ENCODE assay signal across 10 cellular contexts in the genomic region with DNA sequence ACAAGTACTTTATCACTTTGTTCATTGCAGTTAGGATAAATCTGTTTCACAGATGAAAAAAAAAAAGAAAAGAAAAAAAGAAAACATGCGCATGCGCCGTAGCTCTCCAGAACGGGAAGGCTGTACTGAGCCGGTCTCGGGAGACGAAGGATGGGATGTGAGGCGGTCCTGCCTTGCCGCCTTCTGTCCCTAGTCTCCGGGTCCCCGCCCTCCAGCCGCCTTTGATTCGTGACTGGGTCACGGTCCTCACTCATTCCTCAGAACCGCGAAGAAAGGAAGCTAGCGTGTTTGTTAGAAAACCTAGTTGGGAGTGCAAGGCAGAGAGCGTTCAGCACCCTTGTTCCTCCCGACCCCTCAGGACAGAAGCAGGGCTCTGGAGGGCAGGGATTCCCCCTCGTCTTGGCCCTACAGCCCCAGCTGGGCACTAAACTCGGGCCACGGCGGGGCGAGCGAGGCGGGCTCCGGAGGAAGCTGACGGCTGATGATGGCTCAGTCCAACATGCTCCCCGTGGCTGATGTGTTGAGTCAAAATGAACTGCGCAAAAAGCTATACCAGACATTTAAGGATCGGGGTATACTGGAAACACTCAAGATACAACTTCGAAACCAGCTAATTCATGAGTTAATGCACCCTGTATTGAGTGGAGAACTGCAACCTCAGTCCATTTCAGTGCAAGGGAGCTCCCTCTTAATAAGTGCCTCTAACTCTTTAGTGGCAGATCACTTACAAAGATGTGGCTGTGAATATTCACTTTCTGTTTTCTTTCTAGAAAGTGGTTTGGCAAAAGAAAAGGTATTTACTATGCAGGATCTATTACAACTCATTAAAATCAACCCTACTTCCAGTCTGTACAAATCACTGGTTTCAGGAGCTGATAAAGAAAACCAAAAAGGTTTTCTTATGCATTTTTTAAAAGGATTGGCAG. TPM values are rescaled to one million over a fixed set of nuclear protein-coding genes. Genes with fewer than 3 reads are reported as not detected.
DNase-seq lines count a peak whose midpoint lies in the region; ATAC-seq, FAIRE-seq and TF ChIP-seq lines count a peak whose summit lies in the region.
"Had no signal": no experiment of that assay in that cellular context is flagged by ENCODE, and none has a peak within 500 bp of the region (broad histone marks: within the 10 kb centered on the region; RNA-seq: fewer than 3 reads in every experiment).

No MANE protein-coding gene starts in this region.

- in situ Hi-C loops in transverse colon (cut with MboI; ENCODE audit: low pct_ligation_motif_present in 1 of 4, low pct_unique_long_range_greater_than_20kb in 1 of 4, low sequenced_read_pairs in 3 of 4), result no loop called here

- no peaks in the 10 kb centered on the region for H3K36me3 ChIP-seq in CD4-positive, alpha-beta memory T cell (ENCODE audit: insufficient read depth, low read length)
- peaks cover 0 to 9% (median 3%) of the 10 kb centered on the region in 4 donors for H3K36me3 ChIP-seq in transverse colon

- no peaks in the 10 kb centered on the region for H3K9me3 Mint-ChIP-seq in CD4-positive, alpha-beta memory T cell
- H3K9me3 Mint-ChIP-seq in naive B cell, result no peaks in the 10 kb centered on the region
- H3K9me3 Mint-ChIP-seq in nephron progenitor cell, result no peaks in the 10 kb centered on the region

- peak; percentile 38 to 43 for ATAC-seq in naive B cell (ENCODE audit: low read depth in 2 of 2)
- no peak for ATAC-seq in HG02870 (IDR thresholded peaks at IDR 0.05; ENCODE audit: unreplicated experiment)

- peaks cover under 1% of the 10 kb centered on the region for H3K4me1 ChIP-seq in CD4-positive, alpha-beta memory T cell (ENCODE audit: insufficient read depth, low read length)
- peaks cover 0 to 7% (median 4%) of the 10 kb centered on the region in 4 donors for H3K4me1 ChIP-seq in transverse colon

- no peaks in the 10 kb centered on the region for H3K27me3 Mint-ChIP-seq in CD4-positive, alpha-beta memory T cell
- H3K27me3 Mint-ChIP-seq in naive B cell (no peaks in the 10 kb centered on the region), nephron progenitor cell (ENCODE audit: low read depth, poor library complexity) (no peaks in the 10 kb centered on the region)

- no peak for TF ChIP-seq EP300 in transverse colon (IDR thresholded peaks at IDR 0.05; ENCODE audit: low read depth)

- H3K4me3 Mint-ChIP-seq in CD4-positive, alpha-beta memory T cell, result peak overlapping the region; percentile 69 to 90 (median 86)
- H3K4me3 Mint-ChIP-seq in naive B cell (peak overlapping the region; percentile 16 to 93 (median 83)), nephron progenitor cell (no peak overlapping the region)

- TF ChIP-seq CTCF in transverse colon (IDR thresholded peaks at IDR 0.05), result no peak
- TF ChIP-seq CTCF in nephron progenitor cell (IDR thresholded peaks at IDR 0.05), result no peak

- CTCF ChIA-PET in CD4-positive, alpha-beta memory T cell (lab: Charles Lee; ENCODE audit: partially characterized antibody), result interaction anchor here (1.9 kb wide), 1 partner anchor 9 kb away, joined by 4 read pairs; no protein-coding TSS in a partner anchor

- peak overlapping the region in 5 of 7 donors; percentile 17 to 61 (median 55) for H3K27ac Mint-ChIP-seq in CD4-positive, alpha-beta memory T cell
- peak overlapping the region in 1 of 6 donors; percentile 86 for H3K27ac Mint-ChIP-seq in naive B cell
- no peak overlapping the region for H3K27ac Mint-ChIP-seq in nephron progenitor cell

- peaks cover 14 to 33% of the 10 kb centered on the region in 2 donors for H3K36me3 Mint-ChIP-seq in CD4-positive, alpha-beta memory T cell
- H3K36me3 Mint-ChIP-seq in naive B cell, result peaks cover 26 to 28% of the 10 kb centered on the region in 2 donors
- H3K36me3 Mint-ChIP-seq in nephron progenitor cell (ENCODE audit: low read depth), result peaks cover 56% of the 10 kb centered on the region

- no peak for TF ChIP-seq POLR2A in transverse colon (IDR thresholded peaks at IDR 0.05)

- intact Hi-C loops in CD4-positive, alpha-beta memory T cell (cut with micrococcal nuclease), result no loop called here
- intact Hi-C loops in transverse colon (cut with DNase I; ENCODE audit: low total_unique reads), result no loop called here

- POLR2A ChIA-PET in CD4-positive, alpha-beta memory T cell (lab: Charles Lee; ENCODE audit: partially characterized antibody), result interaction anchor here (0.5 to 1.4 kb wide), 3 partner anchors 10 to 40 kb away, joined by 3 to 5 read pairs (median 4); a partner anchor contains a TSS

- peaks cover 0 to 3% (median 0%) of the 10 kb centered on the region in 4 donors for H3K4me1 Mint-ChIP-seq in CD4-positive, alpha-beta memory T cell
- H3K4me1 Mint-ChIP-seq in naive B cell (peaks cover 0 to 2% (median 1%) of the 10 kb centered on the region in 3 donors), nephron progenitor cell (no peaks in the 10 kb centered on the region)

- DNase-seq in CD4-positive, alpha-beta memory T cell, result peak in 3 of 5 donors; percentile 6 to 17 (median 8)
- no peak for DNase-seq in HTR-8/SVneo (ENCODE audit: insufficient read length, low spot score)
- peak; percentile 18 for DNase-seq in central memory CD4-positive, alpha-beta T cell
- DNase-seq in naive B cell, result peak; percentile 26
- no peak for DNase-seq in transverse colon
- no peak for DNase-seq in nephron progenitor cell
- DNase-seq in HT-29 (ENCODE audit: low spot score), result no peak
- DNase-seq: small intestine had no signal

- peak overlapping the region; percentile 10 for H3K27ac ChIP-seq in CD4-positive, alpha-beta memory T cell (ENCODE audit: low read depth, low read length)
- peak overlapping the region in 1 of 4 donors; percentile 19 for H3K27ac ChIP-seq in transverse colon
- H3K27ac ChIP-seq: cardiac muscle cell had no signal

- H3K4me3 ChIP-seq in CD4-positive, alpha-beta memory T cell (ENCODE audit: low read length in 2 of 2), result peak overlapping the region in 1 of 2 donors; percentile 17
- peak overlapping the region in 1 of 4 donors; percentile 16 for H3K4me3 ChIP-seq in transverse colon
- H3K4me3 ChIP-seq: cardiac muscle cell had no signal

- no peaks in the 10 kb centered on the region for H3K9me3 ChIP-seq in CD4-positive, alpha-beta memory T cell (ENCODE audit: control insufficient read depth in 1 of 2, low read length in 2 of 2)
- no peaks in the 10 kb centered on the region for H3K9me3 ChIP-seq in transverse colon

- FAIRE-seq in HTR-8/SVneo (lab: Jason Lieb, UNC), result peak; percentile 38
- FAIRE-seq: small intestine had no signal

- H3K27me3 ChIP-seq in CD4-positive, alpha-beta memory T cell (ENCODE audit: insufficient read depth, low read length), result no peaks in the 10 kb centered on the region
- no peaks in the 10 kb centered on the region for H3K27me3 ChIP-seq in transverse colon
- H3K27me3 ChIP-seq: cardiac muscle cell had no signal

- 93 to 96% methylated on average over 4 to 32 of the region's 32 CpGs for WGBS in transverse colon (ENCODE audit: low coverage in 1 of 2), 2 donors

RNA-seq across cellular contexts. Expression of a gene that starts 40.0 kb away (rescaled TPM):
- total RNA-seq in CD4-positive, alpha-beta memory T cell, result 1 to 10 TPM; 6.5 to 8.5 TPM
- 1 to 10 TPM in 1 of 2 donors, under 1 TPM in 1; 0.09 to 1.4 TPM for polyA plus RNA-seq in CD4-positive, alpha-beta memory T cell
- polyA plus RNA-seq in naive B cell (ENCODE audit: low read depth in 6 of 6), result 1 to 10 TPM in 4 of 6 donors, under 1 TPM in 2; 0.34 to 3.1 (median 1.6) TPM
- 10 to 100 TPM; 18.1 to 67.7 (median 24.2) TPM for total RNA-seq in transverse colon
- total RNA-seq in HT-29 (2014; rRNA removed; shearing (Covaris generic)), result 0.05 and 0.97 TPM in 2 replicates

Comparison
In these comparisons a context has a peak if more than half of its experiments do, and no peak if none do; other contexts are left out.
1. DNase-seq: peak in CD4-positive, alpha-beta memory T cell (3 of 5), central memory CD4-positive, alpha-beta T cell (single experiment) and naive B cell (single experiment); none in HTR-8/SVneo (single experiment), transverse colon (single experiment), nephron progenitor cell (single experiment) and HT-29 (single experiment).